ENCODE assay signal across 29 cellular contexts in genomic region chr17:69342896-69343644, GRCh38. TPM values are rescaled to one million over a fixed set of nuclear protein-coding genes. Genes with fewer than 3 reads are reported as not detected.
DNase-seq lines count a peak whose midpoint lies in the region; FAIRE-seq and TF ChIP-seq lines count a peak whose summit lies in the region.
"Had no signal": no experiment of that assay in that cellular context is flagged by ENCODE, and none has a peak within 500 bp of the region (broad histone marks: within the 10 kb centered on the region; RNA-seq: fewer than 3 reads in every experiment).

No MANE protein-coding gene starts in this region.

- H3K79me2 ChIP-seq in parathyroid adenoma: no peaks in the 10 kb centered on the region

- H3K9me3 ChIP-seq in parathyroid adenoma (ENCODE audit: control insufficient read depth, low read length): no peaks in the 10 kb centered on the region
- H3K9me3 ChIP-seq: breast epithelium, colonic mucosa, prostate gland, testis, uterus had no signal

- H3K27me3 ChIP-seq in parathyroid adenoma (ENCODE audit: control insufficient read depth, insufficient read depth, low read length): no peaks in the 10 kb centered on the region
- H3K27me3 ChIP-seq: breast epithelium, colonic mucosa, testis, uterus had no signal

- H3K4me1 ChIP-seq in parathyroid adenoma: peaks cover 14% of the 10 kb centered on the region
- H3K4me1 ChIP-seq: breast epithelium, colonic mucosa, prostate gland, testis, uterus had no signal

- no peak for TF ChIP-seq CTCF in parathyroid adenoma (IDR thresholded peaks at IDR 0.05)

- H3K36me3 ChIP-seq in parathyroid adenoma (ENCODE audit: control insufficient read depth, insufficient read depth, low read length): no peaks in the 10 kb centered on the region
- H3K36me3 ChIP-seq: breast epithelium, colonic mucosa, prostate gland, uterus had no signal

- H3K27ac ChIP-seq in parathyroid adenoma: peak overlapping the region; percentile 80
- H3K27ac ChIP-seq: breast epithelium, colonic mucosa, prostate gland, testis, uterus had no signal

- no peak for TF ChIP-seq POLR2A in GM12892 (IDR thresholded peaks at IDR 0.05; ENCODE audit: low read depth, low read length)

- no peak overlapping the region for H3K9ac ChIP-seq in parathyroid adenoma

- no peak overlapping the region for H3K4me2 ChIP-seq in parathyroid adenoma (ENCODE audit: low read length)

- peak overlapping the region; percentile 70 for H2AFZ ChIP-seq in parathyroid adenoma

- peak overlapping the region; percentile 3 for H3K4me3 ChIP-seq in parathyroid adenoma (ENCODE audit: low read depth, low read length)
- H3K4me3 ChIP-seq: breast epithelium, colonic mucosa, prostate gland, testis, uterus had no signal

- FAIRE-seq in GM12892 (lab: Jason Lieb, UNC): peak; percentile 75
- FAIRE-seq: G401.6 had no signal

- peak in 2 of 3 experiments; percentile 20 to 55 for DNase-seq in NCI-H1417 (lab: John Stamatoyannopoulos, UW)
- DNase-seq in NCI-H1417 treated with DMSO at 0.1 percent for 48 hours (lab: John Stamatoyannopoulos, UW): no peak
- no peak for DNase-seq in GM12892 (ENCODE audit: insufficient read length)
- DNase-seq in amniotic epithelial cell (ENCODE audit: low read depth): peak; percentile 34
- no peak for DNase-seq in NCI-H2171 treated with DMSO at 0.1 percent for 48 hours (lab: John Stamatoyannopoulos, UW)
- no peak for DNase-seq in A172 (ENCODE audit: low spot score)
- DNase-seq in medulla oblongata (ENCODE audit: extremely low spot score): no peak
- DNase-seq: 8988T; activated CD4-positive, alpha-beta T cell treated with anti-CD3 and anti-CD28 coated beads, Interleukin-2, amount 50 U/mL, for 4 hours; activated naive CD4-positive, alpha-beta T cell treated with anti-CD3 and anti-CD28 coated beads, Interleukin-2, amount 10 ng/mL, durations not matched to agents 7 days and 5 days; amygdala; CD8-positive, alpha-beta T cell; colonic mucosa; DMS 273 treated with DMSO at 0.1 percent for 48 hours; effector memory CD8-positive, alpha-beta T cell; foreskin fibroblast; KG1; left cardiac atrium; NCI-H1694; NCI-H2227 treated with DMSO at 0.1 percent for 48 hours; NCI-H82; RPMI8226; stimulated activated naive CD8-positive, alpha-beta T cell treated with anti-CD3 and anti-CD28 coated beads, Interleukin-15, Interleukin-2, amounts not matched to agents 100 U/mL and 50 U/mL, for 24 hours; testis; uterus had no signal

RNA-seq across cellular contexts. Expression of gene ABCA5, which starts 16.1 kb away (rescaled TPM):
- polyA plus RNA-seq in GM12892 (2012; ENCODE audit: missing spikeins): 44.5 TPM
- total RNA-seq in A172 (2014; rRNA removed; shearing (Covaris generic)): 0.07 TPM in 1 of 2 replicates, not detected in the other

Comparison
In these comparisons a context has a peak if more than half of its experiments do, and no peak if none do; other contexts are left out.
1. DNase-seq: peak in NCI-H1417 (2 of 3) and amniotic epithelial cell (single experiment); none in NCI-H1417 treated with DMSO at 0.1 percent for 48 hours (single experiment), GM12892 (single experiment), NCI-H2171 treated with DMSO at 0.1 percent for 48 hours (single experiment), A172 (single experiment) and medulla oblongata (single experiment).